Comparison of ENCODE assay signal across 19 cellular contexts in the genomic region with DNA sequence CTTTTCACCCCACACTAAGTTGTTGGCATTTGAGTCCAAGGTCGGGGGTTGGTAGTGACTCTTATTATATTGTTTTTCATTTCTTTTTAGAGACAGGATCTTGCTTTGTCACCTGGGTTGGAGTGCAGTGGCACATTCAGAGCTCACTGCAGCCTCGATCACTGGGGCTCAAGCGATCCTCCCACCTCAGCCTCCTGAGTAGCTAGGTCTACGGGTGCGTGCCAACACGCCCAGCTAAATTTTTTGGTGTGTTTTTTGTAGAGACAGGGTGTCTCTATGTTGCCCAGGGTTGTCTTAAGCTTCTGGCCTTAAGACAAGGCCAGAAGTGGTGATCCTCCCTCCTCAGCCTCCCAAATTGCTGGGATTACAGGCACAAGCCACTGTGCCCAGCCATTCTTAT.
"Had no signal": no experiment of that assay in that cellular context is flagged by ENCODE, and none has a peak within 500 bp of the region (broad histone marks: within the 10 kb centered on the region; RNA-seq: fewer than 3 reads in every experiment).

No MANE protein-coding gene starts in this region.

- ATAC-seq: esophagus mucosa; left lung; lower lobe of right lung; pancreas; stimulated activated naive CD8-positive, alpha-beta T cell treated with anti-CD3 and anti-CD28 coated beads, Interleukin-15, amount 100 ng/mL, for 72 hours had no signal

- H3K4me1 ChIP-seq: pancreas, prostate gland, testis had no signal

- DNase-seq: cerebellar nuclear complex; dermis blood vessel endothelial cell; effector CD4-positive, alpha-beta T cell; heart right ventricle; hypothalamus; left lung; lower lobe of right lung; midbrain; naive B cell; occipital lobe; pancreas; stimulated activated CD4-positive, alpha-beta T cell treated with anti-CD3 and anti-CD28 coated beads, Interleukin-2, amount 100 ng/mL, for 24 hours; stimulated activated CD4-positive, alpha-beta T cell treated with anti-CD3 and anti-CD28 coated beads, Interleukin-4, amount 100 ng/mL, for 4 hours; stimulated activated naive B cell treated with anti-CD40 and anti-IgM and Interleukin-4, amounts not matched to agents 10 μg/mL and 1 μg/mL and 100 μg/mL, for 72 hours; stimulated activated naive CD8-positive, alpha-beta T cell treated with anti-CD3 and anti-CD28 coated beads, Interleukin-15, amount 100 ng/mL, for 72 hours; testis had no signal

- H3K36me3 ChIP-seq: heart right ventricle, left lung, lower lobe of right lung, pancreas, prostate gland had no signal

- H3K27ac ChIP-seq: left lung, lower lobe of right lung, pancreas, skin epidermis, testis had no signal

- H3K27me3 ChIP-seq: heart right ventricle, left lung, pancreas, testis had no signal

- H3K9me3 ChIP-seq: heart right ventricle, left lung, lower lobe of right lung, pancreas, prostate gland, testis had no signal

- H3K4me3 ChIP-seq: heart right ventricle, left lung, lower lobe of right lung, pancreas, prostate gland, skin epidermis, testis had no signal
